8 cellular contexts compared by ENCODE assay signal in the genomic region with DNA sequence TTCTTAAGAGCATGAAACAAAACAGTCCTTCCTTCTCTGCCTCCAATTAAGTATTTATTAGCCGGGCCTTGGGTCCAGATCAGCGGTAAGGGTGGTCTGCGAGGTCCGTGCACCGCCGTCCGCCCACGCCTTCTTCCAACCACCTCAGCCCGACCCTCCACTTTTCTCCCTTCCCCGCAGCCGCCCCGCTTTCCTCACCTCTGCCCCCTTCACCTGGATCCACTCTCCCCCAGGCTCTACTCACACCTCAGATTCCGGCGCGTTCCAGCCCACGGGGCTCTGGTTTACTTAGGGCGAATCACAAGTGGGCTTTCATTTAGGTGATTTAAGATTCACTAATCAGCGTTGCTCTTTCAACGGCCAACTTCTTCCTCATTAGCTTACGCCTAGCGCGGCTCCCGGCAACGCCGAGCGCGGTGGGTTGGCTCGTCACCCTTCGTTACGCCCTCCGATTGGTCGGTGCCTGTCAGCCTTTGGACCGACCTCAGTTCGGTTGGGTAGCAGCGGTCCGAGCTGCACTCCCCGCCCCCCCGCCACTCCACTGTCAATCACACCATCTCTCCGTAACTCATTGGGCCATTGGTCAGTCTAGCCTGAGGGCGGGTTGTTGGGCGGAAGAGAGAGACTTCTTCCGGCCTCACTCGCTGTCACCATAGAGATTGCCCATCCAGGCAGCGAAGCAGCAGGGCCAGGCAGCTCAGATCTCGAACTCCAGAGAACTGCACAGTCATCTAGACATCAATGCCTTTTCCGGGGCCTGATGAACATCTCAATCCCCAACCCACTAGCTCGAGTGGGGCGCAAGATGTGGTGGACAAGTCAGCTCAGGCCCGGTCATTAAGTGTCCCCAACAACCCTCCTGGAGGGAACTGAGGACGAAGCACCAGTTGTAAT. TPM values are rescaled to one million over a fixed set of nuclear protein-coding genes. Genes with fewer than 3 reads are reported as not detected.
A peak's percentile ranks its signal among the peaks of the same experiment; 100 is the strongest.
DNase-seq lines count a peak whose midpoint lies in the region; ATAC-seq and TF ChIP-seq lines count a peak whose summit lies in the region.

TSS of gene TMEM218 (minus strand) at position 286 of the 894 bp plus-strand sequence. CDS start 9,385 bp downstream, outside the sequence.

- H3K4me1 ChIP-seq in ACC112 (ENCODE audit: control insufficient read depth, insufficient read depth, low read length, unreplicated experiment), result peaks cover 5% of the 10 kb centered on the region
- H3K4me1 ChIP-seq in breast epithelium, result no peaks in the 10 kb centered on the region
- peaks cover 7% of the 10 kb centered on the region for H3K4me1 ChIP-seq in iPS-18a (ENCODE audit: control insufficient read depth, low read depth, low read length)
- H3K4me1 ChIP-seq in skeletal muscle satellite cell (ENCODE audit: control insufficient read depth, insufficient read depth, low read length), result peaks cover 12% of the 10 kb centered on the region

- H3K79me2 ChIP-seq in ACC112 (ENCODE audit: control insufficient read depth, insufficient read depth, low read length, unreplicated experiment), result peaks cover 5% of the 10 kb centered on the region

- peak; percentile 98 for ATAC-seq in GM18870 (IDR thresholded peaks at IDR 0.05; ENCODE audit: unreplicated experiment)
- ATAC-seq in HG03135 (IDR thresholded peaks at IDR 0.05; ENCODE audit: unreplicated experiment), result peak; percentile 97

- no peaks in the 10 kb centered on the region for H3K9me3 ChIP-seq in breast epithelium
- no peaks in the 10 kb centered on the region for H3K9me3 ChIP-seq in iPS-18a (ENCODE audit: control insufficient read depth, low read depth, low read length)
- no peaks in the 10 kb centered on the region for H3K9me3 ChIP-seq in skeletal muscle satellite cell (replicated peaks; ENCODE audit: low read length)

- H3K4me2 ChIP-seq in skeletal muscle satellite cell (ENCODE audit: low read length), result peak within 1 kb of the TSS; percentile 86

- DNase-seq in NCI-H2196 treated with DMSO at 0.1 percent for 48 hours (lab: John Stamatoyannopoulos, UW; ENCODE audit: unreplicated experiment) (peak; percentile 96), breast epithelium (ENCODE audit: low spot score in 2 of 2) (peak; percentile 98 to 99)

- intact Hi-C loops in breast epithelium (cut with DNase I; ENCODE audit: low total_unique reads), result no loop called here

- H2AFZ ChIP-seq in ACC112 (ENCODE audit: low read length, unreplicated experiment), result peak within 1 kb of the TSS; percentile 95

- TF ChIP-seq POLR2A in breast epithelium (IDR thresholded peaks at IDR 0.05), result no peak

- peak within 1 kb of the TSS; percentile 89 for H3K4me3 ChIP-seq in ACC112 (ENCODE audit: low read depth, low read length)
- peak within 1 kb of the TSS; percentile 57 to 96 (median 81) for H3K4me3 ChIP-seq in breast epithelium
- H3K4me3 ChIP-seq in iPS-18a (ENCODE audit: low read length), result peak within 1 kb of the TSS; percentile 89
- H3K4me3 ChIP-seq in skeletal muscle satellite cell (ENCODE audit: low read length), result peak within 1 kb of the TSS; percentile 84

- H3K27ac ChIP-seq in ACC112 (ENCODE audit: low read depth, low read length), result no peak within 1 kb of the TSS
- peak within 1 kb of the TSS; percentile 73 for H3K27ac ChIP-seq in VCaP
- H3K27ac ChIP-seq in breast epithelium, result peak within 1 kb of the TSS; percentile 87 to 93
- peak within 1 kb of the TSS; percentile 38 for H3K27ac ChIP-seq in iPS-18a (ENCODE audit: low read length)

- H3K9ac ChIP-seq in iPS-18a (ENCODE audit: low read length) (peak within 1 kb of the TSS; percentile 82), skeletal muscle satellite cell (ENCODE audit: low read depth, low read length) (peak within 1 kb of the TSS; percentile 85)

- H3K36me3 ChIP-seq in ACC112 (ENCODE audit: insufficient read depth, low read length) (no peaks in the 10 kb centered on the region), breast epithelium (no peaks in the 10 kb centered on the region), iPS-18a (ENCODE audit: control insufficient read depth, low read depth, low read length) (no peaks in the 10 kb centered on the region), skeletal muscle satellite cell (ENCODE audit: insufficient read depth, low read length) (no peaks in the 10 kb centered on the region)

- H3K27me3 ChIP-seq in ACC112 (ENCODE audit: insufficient read depth, low read length), result no peaks in the 10 kb centered on the region; the same call in 1 of the 2 replicates
- no peaks in the 10 kb centered on the region for H3K27me3 ChIP-seq in breast epithelium
- peaks cover 3% of the 10 kb centered on the region for H3K27me3 ChIP-seq in iPS-18a (ENCODE audit: control insufficient read depth, insufficient read depth, low read length)
- H3K27me3 ChIP-seq in skeletal muscle satellite cell (ENCODE audit: control insufficient read depth, insufficient read depth, low read length), result no peaks in the 10 kb centered on the region

- TF ChIP-seq CTCF in VCaP (conservative IDR thresholded peaks at IDR 0.05), result no peak
- TF ChIP-seq CTCF in breast epithelium (IDR thresholded peaks at IDR 0.05), result no peak

RNA-seq across cellular contexts. Expression of gene TMEM218, which starts in this region (rescaled TPM):
- 10 to 100 TPM; 20.6 to 26.2 (median 22.4) TPM for total RNA-seq in breast epithelium
- total RNA-seq in skeletal muscle satellite cell (2012; rRNA removed), result 23.8 and 24.8 TPM in 2 replicates
